ENCODE assay signal across 8 cellular contexts in the genomic region with DNA sequence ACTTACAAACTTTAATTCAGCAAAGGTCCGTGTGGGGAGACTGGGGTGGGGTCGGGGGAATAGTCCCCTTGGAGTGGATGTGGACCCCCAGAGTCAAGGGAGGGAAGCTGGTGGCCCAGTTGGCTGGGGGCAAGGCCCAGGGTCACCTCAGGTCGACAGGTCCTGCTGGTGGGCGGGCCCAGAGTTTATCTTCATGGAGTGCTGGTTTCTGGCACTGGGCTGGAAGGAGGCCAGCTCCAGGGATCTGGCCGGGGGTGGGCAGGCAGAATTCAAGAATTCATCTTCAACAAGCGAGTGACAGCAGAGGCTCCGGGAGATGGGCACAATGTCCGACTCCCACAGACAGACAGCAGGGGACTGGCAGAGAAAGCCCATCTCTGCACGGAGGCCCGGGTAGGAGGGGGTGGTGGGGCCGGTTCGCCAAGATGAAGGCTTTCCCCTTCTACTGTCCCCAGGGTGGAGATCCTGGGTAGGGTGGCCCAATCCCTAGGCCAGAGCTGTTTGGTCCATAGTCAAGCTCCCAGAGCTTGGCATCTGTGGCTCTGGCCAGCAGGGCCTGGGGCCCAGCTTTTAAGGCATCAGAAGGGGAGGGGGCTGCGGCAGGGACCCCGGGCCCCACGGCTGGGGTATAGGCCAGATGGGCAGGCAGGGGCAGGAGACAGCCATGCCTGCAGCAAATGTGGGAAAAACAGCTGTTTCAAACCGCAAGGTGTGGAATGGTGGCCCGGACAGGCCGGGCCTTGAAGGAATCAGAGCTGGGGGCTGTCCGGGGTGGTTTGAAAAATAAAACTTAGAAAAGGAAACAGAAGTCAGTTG. TPM values are rescaled to one million over a fixed set of nuclear protein-coding genes. Genes with fewer than 3 reads are reported as not detected.
DNase-seq lines count a peak whose midpoint lies in the region; ATAC-seq, FAIRE-seq and TF ChIP-seq lines count a peak whose summit lies in the region.

No MANE protein-coding gene starts in this region.

- TF ChIP-seq CTCF in A549 (IDR thresholded peaks at IDR 0.05) (no peak), GM12878 (IDR thresholded peaks at IDR 0.05 in 2 of 3, conservative IDR thresholded peaks at IDR 0.05 in 1 of 3; ENCODE audit: control insufficient read depth in 2 of 3, extremely low read depth in 1 of 3, insufficient read depth in 1 of 3, low read depth in 3 of 3, low read length in 3 of 3) (no peak), mucosa of descending colon (IDR thresholded peaks at IDR 0.05) (no peak)

- no peaks in the 10 kb centered on the region for H3K9me3 ChIP-seq in A549
- no peaks in the 10 kb centered on the region for H3K9me3 ChIP-seq in GM12878 (replicated peaks; ENCODE audit: control insufficient read depth, insufficient read depth, low read length)
- no peaks in the 10 kb centered on the region for H3K9me3 ChIP-seq in mucosa of descending colon

- intact Hi-C loops in GM12878 (cut with micrococcal nuclease; ENCODE audit: unreplicated experiment) (no loop called here), mucosa of descending colon (cut with DNase I, micrococcal nuclease) (no loop called here)

- DNase-seq in A549 (ENCODE audit: low read depth in 1 of 2, low spot score in 1 of 2) = no peak
- no peak for DNase-seq in GM12878 (ENCODE audit: low read depth, low spot score)
- DNase-seq in mucosa of descending colon = peak in 1 of 3 donors; percentile 51
- no peak for DNase-seq in KBM-7
- DNase-seq in SIG-M5 (lab: John Stamatoyannopoulos, UW) = no peak
- no peak for DNase-seq in NOMO-1 treated with DMSO at 0.1 percent for 48 hours (lab: John Stamatoyannopoulos, UW; ENCODE audit: unreplicated experiment)

- SMC1A ChIA-PET in GM12878 (lab: Charles Lee; ENCODE audit: uncharacterized antibody, unreplicated experiment) = no interaction called here

- BruUV-seq in GM12878 (replicated peaks; lab: Mats Ljungman, UMichigan) = TSS peak; percentile 65

- H3K9ac ChIP-seq in GM12878 (ENCODE audit: control insufficient read depth, insufficient read depth, low read length) = no peak overlapping the region

- peaks cover 0 to 20% of the 10 kb centered on the region in 2 experiments; a peak in 3 of 4 replicates for H3K36me3 ChIP-seq in GM12878 (ENCODE audit: control insufficient read depth in 2 of 2, insufficient read depth in 2 of 2, low read length in 1 of 2)
- peaks cover 8% of the 10 kb centered on the region for H3K36me3 ChIP-seq in mucosa of descending colon (ENCODE audit: low read depth)

- RAD21 ChIA-PET in GM12878 (lab: Charles Lee; ENCODE audit: unreplicated experiment) = interaction anchor here (1.7 kb wide), 2 partner anchors 17 to 46 kb away, joined by 3 read pairs; a partner anchor contains a TSS

- TF ChIP-seq EP300 in A549 (IDR thresholded peaks at IDR 0.05) (no peak), GM12878 (IDR thresholded peaks at IDR 0.05; ENCODE audit: borderline replicate concordance in 1 of 2, control insufficient read depth in 1 of 2, low read depth in 2 of 2, low read length in 2 of 2) (no peak)

- H3K4me3 ChIP-seq in A549 (peak overlapping the region; percentile 73), GM12878 (peak overlapping the region; percentile 88; the same call in 1 of the 2 replicates), mucosa of descending colon (no peak overlapping the region)

- in situ Hi-C loops in GM12878 (cut with MboI) (no loop called here), KBM-7 (cut with MboI; ENCODE audit: low pct_unique_long_range_greater_than_20kb, low sequenced_read_pairs) (no loop called here)

- H3K4me2 ChIP-seq in A549 (peak overlapping the region; percentile 82), GM12878 (ENCODE audit: control insufficient read depth, insufficient read depth) (no peak overlapping the region)

- CTCF ChIA-PET in A549 (lab: Yijun Ruan, JAX) (interaction anchor here (0.7 to 1.3 kb wide), 2 partner anchors 11 to 72 kb away, joined by 3 to 5 read pairs; no protein-coding TSS in a partner anchor), GM12878 (lab: Yijun Ruan, JAX) (no interaction called here)

- H3K27ac ChIP-seq in A549 (peak overlapping the region; percentile 87 to 95), GM12878 (ENCODE audit: control insufficient read depth, insufficient read depth) (no peak overlapping the region)

- 81% methylated on average over 15 of the region's 19 CpGs for WGBS in A549 (ENCODE audit: missing lambda C conversion rate)
- 76% methylated on average over 17 of the region's 19 CpGs for WGBS in GM12878 (ENCODE audit: insufficient coverage, insufficient replicate concordance, low lambda C conversion rate, missing lambda C conversion rate)

- no peak for TF ChIP-seq POLR2A in A549 (IDR thresholded peaks at IDR 0.05; ENCODE audit: low read length)
- no peak for TF ChIP-seq POLR2A in GM12878 (IDR thresholded peaks at IDR 0.05; ENCODE audit: low read depth, low read length)

- peak overlapping the region; percentile 82; the same call in 1 of the 2 replicates for H2AFZ ChIP-seq in GM12878 (ENCODE audit: control insufficient read depth, low read depth, low read length)

- no peaks in the 10 kb centered on the region for H3K27me3 ChIP-seq in GM12878 (replicated peaks in 1 of 2; ENCODE audit: control insufficient read depth in 2 of 2, insufficient read depth in 2 of 2, low read length in 1 of 2)

- TF ChIP-seq RAD21 in A549 (conservative IDR thresholded peaks at IDR 0.05 in 1 of 2, IDR thresholded peaks at IDR 0.05 in 1 of 2) (no peak), GM12878 (IDR thresholded peaks at IDR 0.05; ENCODE audit: insufficient read depth, low read depth, low read length) (no peak)

- H3K4me1 ChIP-seq in A549 (peaks cover 12% of the 10 kb centered on the region), GM12878 (ENCODE audit: control insufficient read depth, insufficient read depth, low read length) (peaks cover 5% of the 10 kb centered on the region), mucosa of descending colon (ENCODE audit: low read depth) (peaks cover 15% of the 10 kb centered on the region)

- FAIRE-seq in A549 (lab: Jason Lieb, UNC) = no peak
- FAIRE-seq in GM12878 (lab: Jason Lieb, UNC) = no peak

- H4K20me1 ChIP-seq in GM12878 (ENCODE audit: control insufficient read depth, insufficient read depth) = no peaks in the 10 kb centered on the region

- POLR2A ChIA-PET in A549 (lab: Yijun Ruan, JAX) (no interaction called here), GM12878 (lab: Charles Lee) (interaction anchor here (0.5 kb wide), 2 partner anchors 45 to 497 kb away, joined by 3 to 5 read pairs; a partner anchor contains a TSS)

- H3K79me2 ChIP-seq in GM12878 (ENCODE audit: control insufficient read depth, insufficient read depth, low read length) = peaks cover 6% of the 10 kb centered on the region

- peak; percentile 32 to 40; a peak in 5 of 6 replicates for ATAC-seq in A549
- peak; percentile 16 for ATAC-seq in HG03159 (IDR thresholded peaks at IDR 0.05; ENCODE audit: unreplicated experiment)
- peak; percentile 5; the same call in 2 of the 3 replicates for ATAC-seq in GM12878
- peak; percentile 10 for ATAC-seq in mucosa of descending colon
- ATAC-seq in HG02981 (IDR thresholded peaks at IDR 0.05; ENCODE audit: unreplicated experiment) = no peak

RNA-seq across cellular contexts. Expression of a gene that starts 0.6 kb away (rescaled TPM):
- polyA plus RNA-seq in A549 (2011; rRNA removed) (9.9 and 13.1 TPM in 2 replicates), A549 (2017; fragmentation: RNase III; extraction: RNeasy Plus Mini Kit Qiagen cat#74134 plus additional on column Dnase treatment) (22.2 to 25.8 TPM (median 23.5 TPM) in 3 replicates), GM12878 (2011; rRNA removed) (5.0 and 12.4 TPM in 2 replicates), GM12878 (2014; fragmentation: Illumina TruSeq; extraction: Trizol) (5.9 and 24.9 TPM in 2 replicates), GM12878 (2014; fragmentation: Nextera tagmentation; extraction: Ambion mirVana) (1 to 10 TPM; 1.4 to 4.1 TPM), GM12878 (2014; rRNA removed) (31.7 TPM in 2 replicates), GM12878 (2016; fragmentation: Nextera tagmentation; extraction: Ambion mirVana) (10 to 100 TPM; 34.4 to 50.4 TPM)
- 39.0 and 41.2 TPM in 2 replicates for polyA plus RNA-seq in A549 (2012; cell fraction: cytosol; rRNA removed)
- 45.5 and 49.8 TPM in 2 replicates for polyA plus RNA-seq in A549 (2012; cell fraction: nucleus; rRNA removed)
- polyA minus RNA-seq in A549 (2011; rRNA and poly(A)+ RNA removed) = 13.2 and 14.1 TPM in 2 replicates
- 8.7 and 11.1 TPM in 2 replicates for total RNA-seq in GM12878 (2013; cell fraction: nucleolus; rRNA removed)
- total RNA-seq in GM12878 (2014; rRNA removed) (19.5 and 29.0 TPM in 2 replicates), GM12878 (2014; rRNA removed; fragmentation: Illumina TruSeq; extraction: Trizol) (15.0 and 16.2 TPM in 2 replicates), GM12878 (2021) (22.4 and 24.6 TPM in 2 replicates), mucosa of descending colon (10 to 100 TPM in 1 of 3 donors, 1 to 10 TPM in 2; 7.9 to 15.1 (median 9.7) TPM)
- 7.6 TPM for polyA plus RNA-seq in GM12878 (2011; ENCODE audit: low read depth)
- 24.5 and 31.1 TPM in 2 replicates for polyA plus RNA-seq in GM12878 (2011; cell fraction: cytosol; rRNA removed)
- polyA plus RNA-seq in GM12878 (2011; cell fraction: nucleus; rRNA removed) = 34.9 and 53.2 TPM in 2 replicates
- 9.7 and 16.0 TPM in 2 replicates for polyA plus RNA-seq in GM12878 (2012)
- polyA minus RNA-seq in GM12878 (2011; rRNA and poly(A)+ RNA removed) = 5.3 and 11.1 TPM in 2 replicates
- polyA minus RNA-seq in GM12878 (2011; cell fraction: cytosol; rRNA and poly(A)+ RNA removed) = 3.2 and 5.2 TPM in 2 replicates
- 4.2 and 11.7 TPM in 2 replicates for polyA minus RNA-seq in GM12878 (2011; cell fraction: nucleus; rRNA and poly(A)+ RNA removed)

RNA-seq across cellular contexts. Expression of a gene that starts 6.8 kb away (rescaled TPM):
- polyA plus RNA-seq in A549 (2011; rRNA removed) (0.84 and 1.2 TPM in 2 replicates), A549 (2017; fragmentation: RNase III; extraction: RNeasy Plus Mini Kit Qiagen cat#74134 plus additional on column Dnase treatment) (1.7 to 2.1 TPM (median 1.9 TPM) in 3 replicates), GM12878 (2011; rRNA removed) (0.49 and 0.94 TPM in 2 replicates), GM12878 (2014; fragmentation: Illumina TruSeq; extraction: Trizol) (0.19 and 0.98 TPM in 2 replicates), GM12878 (2014; fragmentation: Nextera tagmentation; extraction: Ambion mirVana) (under 1 TPM; 0.29 to 0.48 TPM), GM12878 (2014; rRNA removed) (4.6 and 5.6 TPM in 2 replicates), GM12878 (2016; fragmentation: Nextera tagmentation; extraction: Ambion mirVana) (1 to 10 TPM; 1.8 to 2.0 TPM)
- 2.5 and 3.0 TPM in 2 replicates for polyA plus RNA-seq in A549 (2012; cell fraction: cytosol; rRNA removed)
- 10.1 and 10.7 TPM in 2 replicates for polyA plus RNA-seq in A549 (2012; cell fraction: nucleus; rRNA removed)
- polyA minus RNA-seq in A549 (2011; rRNA and poly(A)+ RNA removed) = 0.12 TPM in 1 of 2 replicates, not detected in the other
- 1.1 and 1.6 TPM in 2 replicates for total RNA-seq in GM12878 (2013; cell fraction: nucleolus; rRNA removed)
- total RNA-seq in GM12878 (2014; rRNA removed) (1.3 and 1.7 TPM in 2 replicates), GM12878 (2014; rRNA removed; fragmentation: Illumina TruSeq; extraction: Trizol) (0.67 and 0.78 TPM in 2 replicates), GM12878 (2021) (2.5 and 4.1 TPM in 2 replicates), mucosa of descending colon (1 to 10 TPM; 2.5 to 4.0 (median 3.8) TPM)
- 0.75 TPM for polyA plus RNA-seq in GM12878 (2011; ENCODE audit: low read depth)
- 1.7 and 2.0 TPM in 2 replicates for polyA plus RNA-seq in GM12878 (2011; cell fraction: cytosol; rRNA removed)
- 10.8 and 12.6 TPM in 2 replicates for polyA plus RNA-seq in GM12878 (2011; cell fraction: nucleus; rRNA removed)
- polyA plus RNA-seq in GM12878 (2012) = 0.89 and 1.8 TPM in 2 replicates
- polyA minus RNA-seq in GM12878 (2011; rRNA and poly(A)+ RNA removed) = 0.29 and 0.31 TPM in 2 replicates
- polyA minus RNA-seq in GM12878 (2011; cell fraction: cytosol; rRNA and poly(A)+ RNA removed) = not detected in 2 replicates
- 0.24 and 1.1 TPM in 2 replicates for polyA minus RNA-seq in GM12878 (2011; cell fraction: nucleus; rRNA and poly(A)+ RNA removed)

RNA-seq across cellular contexts. Expression of a gene that starts 16.9 kb away (rescaled TPM):
- polyA plus RNA-seq in A549 (2011; rRNA removed) = 1.8 and 3.0 TPM in 2 replicates
- 12.5 and 20.2 TPM in 2 replicates for polyA plus RNA-seq in A549 (2012; cell fraction: cytosol; rRNA removed)
- polyA plus RNA-seq in A549 (2012; cell fraction: nucleus; rRNA removed) = 26.1 and 45.9 TPM in 2 replicates
- 20.4 to 22.1 TPM (median 21.4 TPM) in 3 replicates for polyA plus RNA-seq in A549 (2017; fragmentation: RNase III; extraction: RNeasy Plus Mini Kit Qiagen cat#74134 plus additional on column Dnase treatment)
- polyA minus RNA-seq in A549 (2011; rRNA and poly(A)+ RNA removed) = 2.4 and 3.4 TPM in 2 replicates
- total RNA-seq in GM12878 (2013; cell fraction: nucleolus; rRNA removed) = 26.9 and 31.1 TPM in 2 replicates
- total RNA-seq in GM12878 (2014; rRNA removed) = 16.1 and 24.5 TPM in 2 replicates
- total RNA-seq in GM12878 (2014; rRNA removed; fragmentation: Illumina TruSeq; extraction: Trizol) = 3.3 and 5.1 TPM in 2 replicates
- 83.5 and 87.0 TPM in 2 replicates for total RNA-seq in GM12878 (2021)
- 4.7 TPM for polyA plus RNA-seq in GM12878 (2011; ENCODE audit: low read depth)
- 0.91 and 1.5 TPM in 2 replicates for polyA plus RNA-seq in GM12878 (2011; rRNA removed)
- 4.5 and 5.8 TPM in 2 replicates for polyA plus RNA-seq in GM12878 (2011; cell fraction: cytosol; rRNA removed)
- polyA plus RNA-seq in GM12878 (2011; cell fraction: nucleus; rRNA removed) = 33.7 and 54.4 TPM in 2 replicates
- polyA plus RNA-seq in GM12878 (2012) = 27.8 and 29.2 TPM in 2 replicates
- polyA plus RNA-seq in GM12878 (2014; fragmentation: Illumina TruSeq; extraction: Trizol) = 1.0 and 4.8 TPM in 2 replicates
- polyA plus RNA-seq in GM12878 (2014; fragmentation: Nextera tagmentation; extraction: Ambion mirVana) = under 1 TPM; 0.03 to 0.05 TPM
- polyA plus RNA-seq in GM12878 (2014; rRNA removed) = 19.2 and 33.9 TPM in 2 replicates
- 10 to 100 TPM; 54.7 to 71.6 TPM for polyA plus RNA-seq in GM12878 (2016; fragmentation: Nextera tagmentation; extraction: Ambion mirVana)
- 8.3 and 16.5 TPM in 2 replicates for polyA minus RNA-seq in GM12878 (2011; rRNA and poly(A)+ RNA removed)
- polyA minus RNA-seq in GM12878 (2011; cell fraction: cytosol; rRNA and poly(A)+ RNA removed) = 23.0 and 25.4 TPM in 2 replicates
- polyA minus RNA-seq in GM12878 (2011; cell fraction: nucleus; rRNA and poly(A)+ RNA removed) = 9.3 and 15.3 TPM in 2 replicates
- 10 to 100 TPM; 42.4 to 58.1 (median 49.6) TPM for total RNA-seq in mucosa of descending colon

RNA-seq across cellular contexts. Expression of a gene that starts 23.0 kb away (rescaled TPM):
- polyA plus RNA-seq in A549 (2011; rRNA removed) (4.7 and 5.3 TPM in 2 replicates), A549 (2017; fragmentation: RNase III; extraction: RNeasy Plus Mini Kit Qiagen cat#74134 plus additional on column Dnase treatment) (6.2 to 7.3 TPM (median 6.6 TPM) in 3 replicates), GM12878 (2011; rRNA removed) (67.0 and 125 TPM in 2 replicates), GM12878 (2014; fragmentation: Illumina TruSeq; extraction: Trizol) (20.4 and 61.1 TPM in 2 replicates), GM12878 (2014; fragmentation: Nextera tagmentation; extraction: Ambion mirVana) (10 to 100 TPM in 1 of 2 experiments, 1 to 10 TPM in 1; 5.5 to 29.2 TPM), GM12878 (2014; rRNA removed) (146 and 156 TPM in 2 replicates), GM12878 (2016; fragmentation: Nextera tagmentation; extraction: Ambion mirVana) (10 to 100 TPM; 73.6 to 75.6 TPM)
- polyA plus RNA-seq in A549 (2012; cell fraction: cytosol; rRNA removed) = 11.2 and 11.4 TPM in 2 replicates
- polyA plus RNA-seq in A549 (2012; cell fraction: nucleus; rRNA removed) = 4.3 and 5.1 TPM in 2 replicates
- polyA minus RNA-seq in A549 (2011; rRNA and poly(A)+ RNA removed) = 4.4 and 6.0 TPM in 2 replicates
- 76.3 and 98.4 TPM in 2 replicates for total RNA-seq in GM12878 (2013; cell fraction: nucleolus; rRNA removed)
- total RNA-seq in GM12878 (2014; rRNA removed) (134 and 152 TPM in 2 replicates), GM12878 (2014; rRNA removed; fragmentation: Illumina TruSeq; extraction: Trizol) (98.9 and 106 TPM in 2 replicates), GM12878 (2021) (146 and 160 TPM in 2 replicates), mucosa of descending colon (10 to 100 TPM; 16.0 to 31.6 (median 28.0) TPM)
- 45.5 TPM for polyA plus RNA-seq in GM12878 (2011; ENCODE audit: low read depth)
- polyA plus RNA-seq in GM12878 (2011; cell fraction: cytosol; rRNA removed) = 166 and 255 TPM in 2 replicates
- polyA plus RNA-seq in GM12878 (2011; cell fraction: nucleus; rRNA removed) = 261 and 282 TPM in 2 replicates
- polyA plus RNA-seq in GM12878 (2012) = 152 and 177 TPM in 2 replicates
- polyA minus RNA-seq in GM12878 (2011; rRNA and poly(A)+ RNA removed) = 113 and 199 TPM in 2 replicates
- 98.9 and 99.5 TPM in 2 replicates for polyA minus RNA-seq in GM12878 (2011; cell fraction: cytosol; rRNA and poly(A)+ RNA removed)
- 40.0 and 45.3 TPM in 2 replicates for polyA minus RNA-seq in GM12878 (2011; cell fraction: nucleus; rRNA and poly(A)+ RNA removed)

RNA-seq across cellular contexts. Expression of a gene that starts 26.7 kb away (rescaled TPM):
- 0.35 and 0.58 TPM in 2 replicates for polyA plus RNA-seq in A549 (2011; rRNA removed)
- 1.0 and 1.6 TPM in 2 replicates for polyA plus RNA-seq in A549 (2012; cell fraction: cytosol; rRNA removed)
- polyA plus RNA-seq in A549 (2012; cell fraction: nucleus; rRNA removed) = 12.9 and 18.2 TPM in 2 replicates
- 0.77 to 1.5 TPM (median 0.81 TPM) in 3 replicates for polyA plus RNA-seq in A549 (2017; fragmentation: RNase III; extraction: RNeasy Plus Mini Kit Qiagen cat#74134 plus additional on column Dnase treatment)
- 0.34 TPM in 1 of 2 replicates, not detected in the other for polyA minus RNA-seq in A549 (2011; rRNA and poly(A)+ RNA removed)
- total RNA-seq in GM12878 (2013; cell fraction: nucleolus; rRNA removed) = 14.9 and 15.8 TPM in 2 replicates
- 0.76 and 1.3 TPM in 2 replicates for total RNA-seq in GM12878 (2014; rRNA removed)
- 0.36 and 0.55 TPM in 2 replicates for total RNA-seq in GM12878 (2014; rRNA removed; fragmentation: Illumina TruSeq; extraction: Trizol)
- total RNA-seq in GM12878 (2021) = 3.0 and 4.6 TPM in 2 replicates
- polyA plus RNA-seq in GM12878 (2011; ENCODE audit: low read depth) = 1.1 TPM
- polyA plus RNA-seq in GM12878 (2011; rRNA removed) = 1.4 and 3.5 TPM in 2 replicates
- polyA plus RNA-seq in GM12878 (2011; cell fraction: cytosol; rRNA removed) = 4.9 and 7.8 TPM in 2 replicates
- 154 and 163 TPM in 2 replicates for polyA plus RNA-seq in GM12878 (2011; cell fraction: nucleus; rRNA removed)
- polyA plus RNA-seq in GM12878 (2012) = 3.8 and 6.4 TPM in 2 replicates
- polyA plus RNA-seq in GM12878 (2014; fragmentation: Illumina TruSeq; extraction: Trizol) = 0.48 TPM in 1 of 2 replicates, not detected in the other
- polyA plus RNA-seq in GM12878 (2014; fragmentation: Nextera tagmentation; extraction: Ambion mirVana) = not detected
- 3.2 and 4.6 TPM in 2 replicates for polyA plus RNA-seq in GM12878 (2014; rRNA removed)
- polyA plus RNA-seq in GM12878 (2016; fragmentation: Nextera tagmentation; extraction: Ambion mirVana) = under 1 TPM; 0.14 to 0.59 TPM
- polyA minus RNA-seq in GM12878 (2011; rRNA and poly(A)+ RNA removed) = 0.66 and 3.7 TPM in 2 replicates
- 1.0 and 3.1 TPM in 2 replicates for polyA minus RNA-seq in GM12878 (2011; cell fraction: cytosol; rRNA and poly(A)+ RNA removed)
- 8.2 and 13.5 TPM in 2 replicates for polyA minus RNA-seq in GM12878 (2011; cell fraction: nucleus; rRNA and poly(A)+ RNA removed)
- total RNA-seq in mucosa of descending colon = 1 to 10 TPM in 1 of 3 donors, under 1 TPM in 2; 0.69 to 1.4 (median 0.73) TPM
